ENCODE assay signal across 8 cellular contexts in genomic region chr5:150758210-150758533, GRCh38. TPM values are rescaled to one million over a fixed set of nuclear protein-coding genes. Genes with fewer than 3 reads are reported as not detected.
DNase-seq lines count a peak whose midpoint lies in the region; ATAC-seq and TF ChIP-seq lines count a peak whose summit lies in the region.

No MANE protein-coding gene starts in this region.

- TSS peak; percentile 60 for BruUV-seq in mammary epithelial cell (replicated peaks; lab: Mats Ljungman, UMichigan)

- H3K9ac ChIP-seq in mammary epithelial cell (ENCODE audit: insufficient read depth, low read length): peak overlapping the region; percentile 92

- no peaks in the 10 kb centered on the region for H3K9me3 ChIP-seq in mammary epithelial cell (replicated peaks; ENCODE audit: insufficient read depth, low read length)
- H3K9me3 ChIP-seq in mucosa of descending colon: no peaks in the 10 kb centered on the region

- WGBS in mammary epithelial cell (ENCODE audit: low coverage, missing lambda C conversion rate): 0% methylated on average over 9 of the region's 11 CpGs

- DNase-seq in mammary epithelial cell: no peak
- peak in 1 of 3 donors; percentile 61 for DNase-seq in mucosa of descending colon
- no peak for DNase-seq in NCI-H1436 (lab: John Stamatoyannopoulos, UW)
- no peak for DNase-seq in stimulated activated CD4-positive, alpha-beta T cell treated with anti-CD3 and anti-CD28 coated beads, Interleukin-2, amount 100 ng/mL, for 48 hours
- DNase-seq in activated effector memory CD4-positive, alpha-beta T cell treated with Interleukin-2 at 50 U/mL for 16 hours: no peak
- no peak for DNase-seq in NCI-H128 (lab: John Stamatoyannopoulos, UW; ENCODE audit: unreplicated experiment)

- peak overlapping the region; percentile 63 for H2AFZ ChIP-seq in mammary epithelial cell (ENCODE audit: low read depth, low read length)

- no peaks in the 10 kb centered on the region for H3K27me3 ChIP-seq in mammary epithelial cell (ENCODE audit: insufficient read depth, low read length)

- CTCF ChIA-PET in mammary epithelial cell (lab: Charles Lee; ENCODE audit: low non-redundant PET): no interaction called here

- peak overlapping the region; percentile 93 for H3K27ac ChIP-seq in mammary epithelial cell (ENCODE audit: insufficient read depth, low read depth, low read length)

- intact Hi-C loops in mammary epithelial cell (cut with micrococcal nuclease) (loop anchor here (1.0 to 5.0 kb wide), 5 partner anchors 21 to 196 kb away; no protein-coding TSS in a partner anchor), mucosa of descending colon (cut with DNase I, micrococcal nuclease) (no loop called here)

- dilution Hi-C loops in mammary epithelial cell (cut with HindIII; ENCODE audit: low sequenced_read_pairs): no loop called here

- H3K36me3 ChIP-seq in mammary epithelial cell (ENCODE audit: insufficient read depth, low read length): peaks cover 10% of the 10 kb centered on the region
- no peaks in the 10 kb centered on the region for H3K36me3 ChIP-seq in mucosa of descending colon (ENCODE audit: low read depth)

- H3K79me2 ChIP-seq in mammary epithelial cell (ENCODE audit: insufficient read depth, low read length): peaks cover 50% of the 10 kb centered on the region

- peak; percentile 9 for ATAC-seq in GM21360 (IDR thresholded peaks at IDR 0.05; ENCODE audit: unreplicated experiment)
- peak; percentile 18 for ATAC-seq in HG03280 (IDR thresholded peaks at IDR 0.05; ENCODE audit: unreplicated experiment)
- ATAC-seq in mucosa of descending colon: peak; percentile 46

- H3K4me1 ChIP-seq in mammary epithelial cell (ENCODE audit: insufficient read depth, low read length) (peaks cover 17% of the 10 kb centered on the region), mucosa of descending colon (ENCODE audit: low read depth) (peaks cover 9% of the 10 kb centered on the region)

- H3K4me3 ChIP-seq in mammary epithelial cell (replicated peaks in 1 of 3; ENCODE audit: insufficient read depth in 1 of 3, low read depth in 2 of 3, low read length in 3 of 3) (peak overlapping the region; percentile 73 to 75 (median 74)), mucosa of descending colon (peak overlapping the region; percentile 38)

- in situ Hi-C loops in mammary epithelial cell (cut with MboI; ENCODE audit: low sequenced_read_pairs in 2 of 2): no loop called here

- TF ChIP-seq CTCF in mammary epithelial cell (conservative IDR thresholded peaks at IDR 0.05 in 1 of 2, IDR thresholded peaks at IDR 0.05 in 1 of 2; ENCODE audit: extremely low read depth in 1 of 2, insufficient read depth in 1 of 2, low read depth in 1 of 2, low read length in 2 of 2): no peak
- TF ChIP-seq CTCF in mucosa of descending colon (IDR thresholded peaks at IDR 0.05): no peak

- H3K4me2 ChIP-seq in mammary epithelial cell (ENCODE audit: insufficient read depth, low read depth, low read length): peak overlapping the region; percentile 85

- H4K20me1 ChIP-seq in mammary epithelial cell (ENCODE audit: insufficient read depth, low read length): no peaks in the 10 kb centered on the region

RNA-seq across cellular contexts. Expression of gene DCTN4, which starts 0.6 kb away (rescaled TPM):
- total RNA-seq in mammary epithelial cell (10 to 100 TPM; 64.7 to 70.9 TPM), mucosa of descending colon (10 to 100 TPM; 50.8 to 56.4 (median 52.9) TPM)
- 41.8 TPM for polyA plus RNA-seq in mammary epithelial cell
- polyA minus RNA-seq in mammary epithelial cell: 99.4 TPM

RNA-seq across cellular contexts. Expression of gene SMIM3, which starts 20.4 kb away (rescaled TPM):
- total RNA-seq in mammary epithelial cell (10 to 100 TPM; 17.5 to 24.3 TPM), mucosa of descending colon (10 to 100 TPM in 2 of 3 donors, 1 to 10 TPM in 1; 9.3 to 21.6 (median 19.2) TPM)
- polyA plus RNA-seq in mammary epithelial cell: 62.5 TPM
- polyA minus RNA-seq in mammary epithelial cell: 34.1 TPM

RNA-seq across cellular contexts. Expression of gene RBM22, which starts 57.3 kb away (rescaled TPM):
- 10 to 100 TPM; 28.5 to 34.7 TPM for total RNA-seq in mammary epithelial cell
- 39.8 TPM for polyA plus RNA-seq in mammary epithelial cell
- polyA minus RNA-seq in mammary epithelial cell: 65.6 TPM
- total RNA-seq in mucosa of descending colon: 10 to 100 TPM; 41.0 to 45.1 (median 44.2) TPM
